In the genomic region with DNA sequence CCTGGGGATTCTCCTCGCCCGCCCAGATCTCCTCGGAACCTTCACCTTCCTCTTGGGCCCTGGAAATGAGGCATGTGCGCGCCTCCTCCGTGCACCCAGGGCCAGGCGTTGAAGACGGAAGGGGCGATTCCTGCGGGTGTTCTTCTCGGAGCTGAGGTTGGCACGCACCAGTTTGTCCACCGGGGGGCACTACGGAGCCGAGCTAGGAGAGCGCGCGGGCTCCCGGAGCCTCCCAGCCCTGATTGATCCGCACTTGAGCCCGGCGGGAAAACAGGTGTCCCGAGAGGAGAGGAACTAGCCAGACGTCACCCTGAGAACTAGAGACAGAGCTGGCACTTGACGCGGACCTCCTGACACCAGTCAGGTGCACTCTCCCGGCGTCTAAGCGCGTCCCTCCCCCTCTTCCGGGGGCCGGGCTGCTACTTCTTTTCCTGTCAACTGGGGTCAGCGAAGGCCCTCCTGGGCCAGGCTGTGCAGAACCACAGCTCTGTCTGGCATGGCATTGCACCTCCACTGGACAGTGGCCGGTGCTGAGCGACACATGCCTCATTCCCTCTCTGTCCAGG, we compare ENCODE assay signal across 1 cellular context.
TF ChIP-seq lines count a peak whose summit lies in the region.

No MANE protein-coding gene starts in this region.

TF ChIP-seq in HepG2, 621 proteins besides CTCF, POLR2A, EP300 and RAD21 (continued from another document and continues in another):
- TF ChIP-seq ZBTB7B (CRISPR knock-in tag; IDR thresholded peaks at IDR 0.05) (no peak), SNAPC2 (CRISPR knock-in tag; IDR thresholded peaks at IDR 0.05) (no peak), HOXA3 (CRISPR knock-in tag; IDR thresholded peaks at IDR 0.05) (peak; percentile 41; the same call in 1 of the 2 replicates), MIXL1 (CRISPR knock-in tag; IDR thresholded peaks at IDR 0.05) (no peak), ZNF282 (IDR thresholded peaks at IDR 0.05; ENCODE audit: partially characterized antibody) (no peak), SIN3A (IDR thresholded peaks at IDR 0.05; ENCODE audit: borderline replicate concordance, low read depth, low read length) (no peak), NCOR1 (IDR thresholded peaks at IDR 0.05; ENCODE audit: borderline replicate concordance, low read length) (no peak), ZNF792 (CRISPR knock-in tag; IDR thresholded peaks at IDR 0.05) (no peak), ZNF772 (CRISPR knock-in tag; IDR thresholded peaks at IDR 0.05) (no peak; the same call in 1 of the 2 replicates), CBFB (CRISPR knock-in tag; IDR thresholded peaks at IDR 0.05) (0 out of 2 replicates have a peak, but pooled peaks have one; percentile 25), ZNF768 (CRISPR knock-in tag; IDR thresholded peaks at IDR 0.05) (peak; percentile 53; the same call in 1 of the 2 replicates), RFXANK (CRISPR knock-in tag; IDR thresholded peaks at IDR 0.05) (no peak), GFI1 (CRISPR knock-in tag; IDR thresholded peaks at IDR 0.05; ENCODE audit: borderline replicate concordance) (peak; percentile 40; the same call in 1 of the 2 replicates), DMAP1 (CRISPR knock-in tag; IDR thresholded peaks at IDR 0.05) (no peak), MYC (CRISPR knock-in tag; IDR thresholded peaks at IDR 0.05; ENCODE audit: borderline replicate concordance) (peak; percentile 67; the same call in 1 of the 2 replicates), NFKB2 (CRISPR knock-in tag; IDR thresholded peaks at IDR 0.05; ENCODE audit: borderline replicate concordance) (peak; percentile 36; the same call in 1 of the 2 replicates), PHF8 (CRISPR knock-in tag; IDR thresholded peaks at IDR 0.05) (no peak), LCORL (IDR thresholded peaks at IDR 0.05) (no peak), LCORL (CRISPR knock-in tag; IDR thresholded peaks at IDR 0.05) (peak; percentile 85), ZNF530 (CRISPR knock-in tag; IDR thresholded peaks at IDR 0.05; ENCODE audit: low read depth) (no peak), XBP1 (CRISPR knock-in tag; IDR thresholded peaks at IDR 0.05) (no peak), FOXA3 (CRISPR knock-in tag; IDR thresholded peaks at IDR 0.05) (no peak), ZNF3 (CRISPR knock-in tag; IDR thresholded peaks at IDR 0.05) (no peak), HDAC2 (CRISPR knock-in tag; IDR thresholded peaks at IDR 0.05) (no peak), ZNF879 (CRISPR knock-in tag; IDR thresholded peaks at IDR 0.05) (no peak), HNRNPUL1 (IDR thresholded peaks at IDR 0.05; ENCODE audit: low read depth, low read length) (no peak), RXRA (CRISPR knock-in tag; IDR thresholded peaks at IDR 0.05) (no peak; the same call in 1 of the 2 replicates), ZKSCAN8 (CRISPR knock-in tag; IDR thresholded peaks at IDR 0.05; ENCODE audit: borderline replicate concordance) (no peak), NFE2L1 (CRISPR knock-in tag; IDR thresholded peaks at IDR 0.05; ENCODE audit: borderline replicate concordance) (no peak), MAZ (IDR thresholded peaks at IDR 0.05; ENCODE audit: borderline replicate concordance, low read depth, low read length) (no peak), MAZ (CRISPR knock-in tag; IDR thresholded peaks at IDR 0.05; ENCODE audit: low read depth) (0 out of 2 replicates have a peak, but pooled peaks have one; percentile 29), SMARCE1 (IDR thresholded peaks at IDR 0.05; ENCODE audit: borderline replicate concordance) (no peak), ZNF441 (CRISPR knock-in tag; IDR thresholded peaks at IDR 0.05; ENCODE audit: borderline replicate concordance) (no peak), SYNCRIP (IDR thresholded peaks at IDR 0.05; ENCODE audit: insufficient read depth, low read depth, low read length) (no peak), MXI1 (IDR thresholded peaks at IDR 0.05; ENCODE audit: borderline replicate concordance, low read depth, low read length) (peak; percentile 38; the same call in 1 of the 3 replicates), ISX (CRISPR knock-in tag; conservative IDR thresholded peaks at IDR 0.05) (no peak), RFX1 (IDR thresholded peaks at IDR 0.05) (no peak), SUZ12 (IDR thresholded peaks at IDR 0.05; ENCODE audit: low read depth, low read length) (no peak), RXRB (CRISPR knock-in tag; IDR thresholded peaks at IDR 0.05; ENCODE audit: borderline replicate concordance) (peak; percentile 57; the same call in 1 of the 2 replicates), HES4 (CRISPR knock-in tag; IDR thresholded peaks at IDR 0.05; ENCODE audit: borderline replicate concordance) (peak; percentile 75; the same call in 1 of the 2 replicates), ZNF24 (IDR thresholded peaks at IDR 0.05) (no peak), JUN (CRISPR knock-in tag; IDR thresholded peaks at IDR 0.05) (no peak)
- TF ChIP-seq, protein P1, sequence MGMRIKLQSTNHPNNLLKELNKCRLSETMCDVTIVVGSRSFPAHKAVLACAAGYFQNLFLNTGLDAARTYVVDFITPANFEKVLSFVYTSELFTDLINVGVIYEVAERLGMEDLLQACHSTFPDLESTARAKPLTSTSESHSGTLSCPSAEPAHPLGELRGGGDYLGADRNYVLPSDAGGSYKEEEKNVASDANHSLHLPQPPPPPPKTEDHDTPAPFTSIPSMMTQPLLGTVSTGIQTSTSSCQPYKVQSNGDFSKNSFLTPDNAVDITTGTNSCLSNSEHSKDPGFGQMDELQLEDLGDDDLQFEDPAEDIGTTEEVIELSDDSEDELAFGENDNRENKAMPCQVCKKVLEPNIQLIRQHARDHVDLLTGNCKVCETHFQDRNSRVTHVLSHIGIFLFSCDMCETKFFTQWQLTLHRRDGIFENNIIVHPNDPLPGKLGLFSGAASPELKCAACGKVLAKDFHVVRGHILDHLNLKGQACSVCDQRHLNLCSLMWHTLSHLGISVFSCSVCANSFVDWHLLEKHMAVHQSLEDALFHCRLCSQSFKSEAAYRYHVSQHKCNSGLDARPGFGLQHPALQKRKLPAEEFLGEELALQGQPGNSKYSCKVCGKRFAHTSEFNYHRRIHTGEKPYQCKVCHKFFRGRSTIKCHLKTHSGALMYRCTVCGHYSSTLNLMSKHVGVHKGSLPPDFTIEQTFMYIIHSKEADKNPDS (CRISPR knock-in tag; IDR thresholded peaks at IDR 0.05): no peak
- TF ChIP-seq, protein P2, sequence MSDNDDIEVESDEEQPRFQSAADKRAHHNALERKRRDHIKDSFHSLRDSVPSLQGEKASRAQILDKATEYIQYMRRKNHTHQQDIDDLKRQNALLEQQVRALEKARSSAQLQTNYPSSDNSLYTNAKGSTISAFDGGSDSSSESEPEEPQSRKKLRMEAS (IDR thresholded peaks at IDR 0.05): no peak
- TF ChIP-seq, protein P3, sequence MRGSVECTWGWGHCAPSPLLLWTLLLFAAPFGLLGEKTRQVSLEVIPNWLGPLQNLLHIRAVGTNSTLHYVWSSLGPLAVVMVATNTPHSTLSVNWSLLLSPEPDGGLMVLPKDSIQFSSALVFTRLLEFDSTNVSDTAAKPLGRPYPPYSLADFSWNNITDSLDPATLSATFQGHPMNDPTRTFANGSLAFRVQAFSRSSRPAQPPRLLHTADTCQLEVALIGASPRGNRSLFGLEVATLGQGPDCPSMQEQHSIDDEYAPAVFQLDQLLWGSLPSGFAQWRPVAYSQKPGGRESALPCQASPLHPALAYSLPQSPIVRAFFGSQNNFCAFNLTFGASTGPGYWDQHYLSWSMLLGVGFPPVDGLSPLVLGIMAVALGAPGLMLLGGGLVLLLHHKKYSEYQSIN (CRISPR knock-in tag; IDR thresholded peaks at IDR 0.05; ENCODE audit: borderline replicate concordance): no peak
- TF ChIP-seq, protein P4, sequence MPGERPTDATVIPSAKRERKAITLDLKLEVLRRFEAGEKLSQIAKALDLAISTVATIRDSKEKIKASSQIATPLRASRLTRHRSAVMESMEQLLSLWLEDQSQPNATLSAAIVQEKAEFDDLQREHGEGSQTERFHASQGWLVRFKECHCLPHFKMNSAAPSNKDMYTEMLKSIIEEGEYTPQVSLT (CRISPR knock-in tag; IDR thresholded peaks at IDR 0.05; ENCODE audit: borderline replicate concordance, low read depth): no peak
- TF ChIP-seq, protein P5, sequence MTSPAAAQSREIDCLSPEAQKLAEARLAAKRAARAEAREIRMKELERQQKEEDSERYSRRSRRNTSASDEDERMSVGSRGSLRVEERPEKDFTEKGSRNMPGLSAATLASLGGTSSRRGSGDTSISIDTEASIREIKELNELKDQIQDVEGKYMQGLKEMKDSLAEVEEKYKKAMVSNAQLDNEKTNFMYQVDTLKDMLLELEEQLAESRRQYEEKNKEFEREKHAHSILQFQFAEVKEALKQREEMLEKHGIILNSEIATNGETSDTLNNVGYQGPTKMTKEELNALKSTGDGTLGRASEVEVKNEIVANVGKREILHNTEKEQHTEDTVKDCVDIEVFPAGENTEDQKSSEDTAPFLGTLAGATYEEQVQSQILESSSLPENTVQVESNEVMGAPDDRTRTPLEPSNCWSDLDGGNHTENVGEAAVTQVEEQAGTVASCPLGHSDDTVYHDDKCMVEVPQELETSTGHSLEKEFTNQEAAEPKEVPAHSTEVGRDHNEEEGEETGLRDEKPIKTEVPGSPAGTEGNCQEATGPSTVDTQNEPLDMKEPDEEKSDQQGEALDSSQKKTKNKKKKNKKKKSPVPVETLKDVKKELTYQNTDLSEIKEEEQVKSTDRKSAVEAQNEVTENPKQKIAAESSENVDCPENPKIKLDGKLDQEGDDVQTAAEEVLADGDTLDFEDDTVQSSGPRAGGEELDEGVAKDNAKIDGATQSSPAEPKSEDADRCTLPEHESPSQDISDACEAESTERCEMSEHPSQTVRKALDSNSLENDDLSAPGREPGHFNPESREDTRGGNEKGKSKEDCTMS (CRISPR knock-in tag; conservative IDR thresholded peaks at IDR 0.05): no peak
- TF ChIP-seq, protein P6, sequence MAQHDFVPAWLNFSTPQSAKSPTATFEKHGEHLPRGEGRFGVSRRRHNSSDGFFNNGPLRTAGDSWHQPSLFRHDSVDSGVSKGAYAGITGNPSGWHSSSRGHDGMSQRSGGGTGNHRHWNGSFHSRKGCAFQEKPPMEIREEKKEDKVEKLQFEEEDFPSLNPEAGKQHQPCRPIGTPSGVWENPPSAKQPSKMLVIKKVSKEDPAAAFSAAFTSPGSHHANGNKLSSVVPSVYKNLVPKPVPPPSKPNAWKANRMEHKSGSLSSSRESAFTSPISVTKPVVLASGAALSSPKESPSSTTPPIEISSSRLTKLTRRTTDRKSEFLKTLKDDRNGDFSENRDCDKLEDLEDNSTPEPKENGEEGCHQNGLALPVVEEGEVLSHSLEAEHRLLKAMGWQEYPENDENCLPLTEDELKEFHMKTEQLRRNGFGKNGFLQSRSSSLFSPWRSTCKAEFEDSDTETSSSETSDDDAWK (CRISPR knock-in tag; IDR thresholded peaks at IDR 0.05): no peak
- TF ChIP-seq, protein P7, sequence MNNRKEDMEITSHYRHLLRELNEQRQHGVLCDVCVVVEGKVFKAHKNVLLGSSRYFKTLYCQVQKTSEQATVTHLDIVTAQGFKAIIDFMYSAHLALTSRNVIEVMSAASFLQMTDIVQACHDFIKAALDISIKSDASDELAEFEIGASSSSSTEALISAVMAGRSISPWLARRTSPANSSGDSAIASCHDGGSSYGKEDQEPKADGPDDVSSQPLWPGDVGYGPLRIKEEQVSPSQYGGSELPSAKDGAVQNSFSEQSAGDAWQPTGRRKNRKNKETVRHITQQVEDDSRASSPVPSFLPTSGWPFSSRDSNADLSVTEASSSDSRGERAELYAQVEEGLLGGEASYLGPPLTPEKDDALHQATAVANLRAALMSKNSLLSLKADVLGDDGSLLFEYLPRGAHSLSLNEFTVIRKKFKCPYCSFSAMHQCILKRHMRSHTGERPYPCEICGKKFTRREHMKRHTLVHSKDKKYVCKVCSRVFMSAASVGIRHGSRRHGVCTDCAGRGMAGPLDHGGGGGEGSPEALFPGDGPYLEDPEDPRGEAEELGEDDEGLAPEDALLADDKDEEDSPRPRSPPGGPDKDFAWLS (CRISPR knock-in tag; IDR thresholded peaks at IDR 0.05; ENCODE audit: borderline replicate concordance): no peak
- TF ChIP-seq, protein P8, sequence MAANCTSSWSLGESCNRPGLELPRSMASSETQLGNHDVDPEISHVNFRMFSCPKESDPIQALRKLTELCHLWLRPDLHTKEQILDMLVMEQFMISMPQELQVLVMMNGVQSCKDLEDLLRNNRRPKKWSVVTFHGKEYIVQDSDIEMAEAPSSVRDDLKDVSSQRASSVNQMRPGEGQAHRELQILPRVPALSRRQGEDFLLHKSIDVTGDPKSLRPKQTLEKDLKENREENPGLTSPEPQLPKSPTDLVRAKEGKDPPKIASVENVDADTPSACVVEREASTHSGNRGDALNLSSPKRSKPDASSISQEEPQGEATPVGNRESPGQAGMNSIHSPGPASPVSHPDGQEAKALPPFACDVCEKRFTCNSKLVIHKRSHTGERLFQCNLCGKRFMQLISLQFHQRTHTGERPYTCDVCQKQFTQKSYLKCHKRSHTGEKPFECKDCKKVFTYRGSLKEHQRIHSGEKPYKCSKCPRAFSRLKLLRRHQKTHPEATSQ (CRISPR knock-in tag; IDR thresholded peaks at IDR 0.05; ENCODE audit: borderline replicate concordance): no peak
- TF ChIP-seq, protein P9, sequence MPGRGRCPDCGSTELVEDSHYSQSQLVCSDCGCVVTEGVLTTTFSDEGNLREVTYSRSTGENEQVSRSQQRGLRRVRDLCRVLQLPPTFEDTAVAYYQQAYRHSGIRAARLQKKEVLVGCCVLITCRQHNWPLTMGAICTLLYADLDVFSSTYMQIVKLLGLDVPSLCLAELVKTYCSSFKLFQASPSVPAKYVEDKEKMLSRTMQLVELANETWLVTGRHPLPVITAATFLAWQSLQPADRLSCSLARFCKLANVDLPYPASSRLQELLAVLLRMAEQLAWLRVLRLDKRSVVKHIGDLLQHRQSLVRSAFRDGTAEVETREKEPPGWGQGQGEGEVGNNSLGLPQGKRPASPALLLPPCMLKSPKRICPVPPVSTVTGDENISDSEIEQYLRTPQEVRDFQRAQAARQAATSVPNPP (CRISPR knock-in tag; IDR thresholded peaks at IDR 0.05): no peak
